Comparison of ENCODE assay signal across 8 cellular contexts in genomic region chr13:102597029-102598015, GRCh38. TPM values are rescaled to one million over a fixed set of nuclear protein-coding genes. Genes with fewer than 3 reads are reported as not detected.
DNase-seq lines count a peak whose midpoint lies in the region; ATAC-seq and TF ChIP-seq lines count a peak whose summit lies in the region.

No MANE protein-coding gene starts in this region.

- no CpG with 5 or more reads among the region's 70 CpGs for WGBS in iPS DF 6.9 (ENCODE audit: insufficient coverage, insufficient read length)

- no peak for TF ChIP-seq CTCF in Panc1 (IDR thresholded peaks at IDR 0.05)
- TF ChIP-seq CTCF in ascending aorta (IDR thresholded peaks at IDR 0.05), result no peak

- H3K9me3 ChIP-seq in Panc1 (ENCODE audit: control insufficient read depth, insufficient read depth, low read depth, low read length) (no peaks in the 10 kb centered on the region), ascending aorta (no peaks in the 10 kb centered on the region), iPS DF 6.9 (ENCODE audit: control insufficient read depth, insufficient read depth, low read length) (no peaks in the 10 kb centered on the region)

- intact Hi-C loops in Panc1 (cut with micrococcal nuclease; ENCODE audit: unreplicated experiment) (no loop called here), ascending aorta (cut with DNase I) (loop anchor here (1.0 to 10.0 kb wide), 5 partner anchors 175 to 1923 kb away; partner anchors contain the start of genes TEX30 and TMTC4)

- CTCF ChIA-PET in Panc1 (lab: Charles Lee), result no interaction called here

- no peaks in the 10 kb centered on the region for H3K27me3 ChIP-seq in Panc1 (ENCODE audit: control insufficient read depth, insufficient read depth, low read length)
- no peaks in the 10 kb centered on the region for H3K27me3 ChIP-seq in ascending aorta
- H3K27me3 ChIP-seq in iPS DF 6.9 (ENCODE audit: control insufficient read depth, insufficient read depth, low read length), result no peaks in the 10 kb centered on the region

- ATAC-seq in GM18870 (IDR thresholded peaks at IDR 0.05; ENCODE audit: unreplicated experiment) (peak; percentile 32), HG03066 (IDR thresholded peaks at IDR 0.05; ENCODE audit: low read depth, unreplicated experiment) (peak; percentile 29), Panc1 (peak; percentile 23)

- POLR2A ChIA-PET in Panc1 (lab: Charles Lee), result interaction anchor here (0.6 kb wide), 1 partner anchor 103 kb away, joined by 3 read pairs; no protein-coding TSS in a partner anchor

- H3K36me3 ChIP-seq in Panc1 (ENCODE audit: control insufficient read depth, insufficient read depth, low read length) (peaks cover 9% of the 10 kb centered on the region; the same call in 1 of the 2 replicates), ascending aorta (no peaks in the 10 kb centered on the region), iPS DF 6.9 (ENCODE audit: control insufficient read depth, insufficient read depth, low read length) (no peaks in the 10 kb centered on the region)

- H3K4me1 ChIP-seq in Panc1 (ENCODE audit: control insufficient read depth, insufficient read depth, low read length) (peaks cover 3% of the 10 kb centered on the region; the same call in 1 of the 2 replicates), ascending aorta (peaks cover 3 to 18% of the 10 kb centered on the region in 2 donors), iPS DF 6.9 (ENCODE audit: control insufficient read depth, insufficient read depth, low read length) (0 out of 2 replicates have a peak, but pooled peaks cover 3% of the 10 kb centered on the region)

- peak; percentile 47 for DNase-seq in AG20443 (ENCODE audit: low spot score)
- no peak for DNase-seq in Panc1 (ENCODE audit: low read depth, low spot score)
- peak in 1 of 2 donors; percentile 68 for DNase-seq in ascending aorta (ENCODE audit: low spot score in 2 of 2)
- no peak for DNase-seq in iPS DF 6.9 (ENCODE audit: low read depth, low spot score)
- no peak for DNase-seq in skeletal muscle cell (ENCODE audit: low read depth)
- no peak for DNase-seq in NCI-H1105 (lab: John Stamatoyannopoulos, UW)

- H3K27ac ChIP-seq in Panc1 (ENCODE audit: low read length), result peak overlapping the region; percentile 94
- H3K27ac ChIP-seq in ascending aorta, result peak overlapping the region; percentile 88 to 99
- no peak overlapping the region for H3K27ac ChIP-seq in iPS DF 6.9 (ENCODE audit: low read length)

- H3K4me3 ChIP-seq in Panc1 (ENCODE audit: low read depth in 2 of 2, low read length in 2 of 2) (peak overlapping the region; percentile 87 to 89), ascending aorta (peak overlapping the region; percentile 67 to 81), iPS DF 6.9 (ENCODE audit: low read length) (peak overlapping the region; percentile 84), skeletal muscle cell (ENCODE audit: low read depth, low read length) (peak overlapping the region; percentile 93)

- no TSS peak for BruUV-seq in Panc1 (replicated peaks; lab: Mats Ljungman, UMichigan)

- in situ Hi-C loops in Panc1 (cut with HindIII; ENCODE audit: low pct_unique_long_range_greater_than_20kb, low sequenced_read_pairs), result no loop called here

RNA-seq across cellular contexts. Expression of gene TPP2, which starts 0.5 kb away (rescaled TPM):
- total RNA-seq in Panc1 (2021; ENCODE audit: unreplicated experiment) (31.6 TPM), ascending aorta (21.4 TPM)
- polyA plus RNA-seq in Panc1 (2012; ENCODE audit: insufficient read length), result 12.7 TPM
